ENCODE assay signal across 1 cellular context in genomic region chr6:44172759-44173500, GRCh38.
A peak's percentile ranks its signal among the peaks of the same experiment; 100 is the strongest.
TF ChIP-seq lines count a peak whose summit lies in the region.

No MANE protein-coding gene starts in this region.

TF ChIP-seq in IMR-90, 13 proteins besides CTCF, POLR2A, EP300 and RAD21:
- peak; percentile 76 for TF ChIP-seq SMC3 (IDR thresholded peaks at IDR 0.05; ENCODE audit: low read depth, low read length)
- TF ChIP-seq RCOR1 (IDR thresholded peaks at IDR 0.05; ENCODE audit: insufficient replicate concordance, low read length): no peak
- TF ChIP-seq RFX5 (IDR thresholded peaks at IDR 0.05; ENCODE audit: low read depth, low read length): no peak
- peak; percentile 26; the same call in 1 of the 2 replicates for TF ChIP-seq MXI1 (IDR thresholded peaks at IDR 0.05; ENCODE audit: borderline replicate concordance, low read depth, low read length)
- TF ChIP-seq MAZ (IDR thresholded peaks at IDR 0.05; ENCODE audit: borderline replicate concordance, low read depth, low read length): 0 out of 2 replicates have a peak, but pooled peaks have one; percentile 32
TF ChIP-seq in IMR-90: peak in this region for 3.
